Comparison of ENCODE assay signal across 8 cellular contexts in genomic region chr10:5888352-5888751, GRCh38. TPM values are rescaled to one million over a fixed set of nuclear protein-coding genes. Genes with fewer than 3 reads are reported as not detected.
A peak's percentile ranks its signal among the peaks of the same experiment; 100 is the strongest.
DNase-seq lines count a peak whose midpoint lies in the region; ATAC-seq, FAIRE-seq and TF ChIP-seq lines count a peak whose summit lies in the region.

No MANE protein-coding gene starts in this region.

- no peak overlapping the region for H4K5ac ChIP-seq in H1 (ENCODE audit: insufficient read length, low read depth, low read length)

- H3K23me2 ChIP-seq in H1 (ENCODE audit: low read depth, low read length): peaks cover 13% of the 10 kb centered on the region

- H3K4me3 ChIP-seq in NT2/D1 (ENCODE audit: insufficient read length, low read depth) (peak overlapping the region; percentile 84), H1 (ENCODE audit: extremely low read depth in 1 of 4, insufficient read depth in 2 of 4, low read depth in 3 of 4, low read length in 4 of 4) (peak overlapping the region; percentile 64 to 98 (median 72))

- H3K4me3 Mint-ChIP-seq in nephron progenitor cell: peak overlapping the region; percentile 98

- H4K20me1 ChIP-seq in H1 (replicated peaks in 1 of 2; ENCODE audit: control insufficient read depth in 1 of 2, insufficient read depth in 2 of 2, low read length in 2 of 2): peaks cover 9 to 17% of the 10 kb centered on the region in 2 experiments

- ATAC-seq in HG02798 (IDR thresholded peaks at IDR 0.05; ENCODE audit: poor library complexity, unreplicated experiment) (no peak), HG02981 (IDR thresholded peaks at IDR 0.05; ENCODE audit: unreplicated experiment) (no peak), HG02884 (IDR thresholded peaks at IDR 0.05; ENCODE audit: unreplicated experiment) (no peak)

- H2AK5ac ChIP-seq in H1 (ENCODE audit: low read depth, low read length): no peak overlapping the region

- H3K4me2 ChIP-seq in H1 (ENCODE audit: insufficient read depth in 1 of 2, low read depth in 2 of 2, low read length in 2 of 2): peak overlapping the region; percentile 96 to 100

- H3K9ac ChIP-seq in NT2/D1 (ENCODE audit: insufficient read length, low read depth) (peak overlapping the region; percentile 87), H1 (replicated peaks in 1 of 4; ENCODE audit: extremely low read depth in 1 of 4, low read depth in 3 of 4, low read length in 3 of 4) (peak overlapping the region in 2 of 4 experiments; percentile 16 to 78; a peak in 4 of 7 replicates)

- no peak overlapping the region for H3K18ac ChIP-seq in H1 (ENCODE audit: extremely low read depth, low read length)

- no peak overlapping the region for H4K91ac ChIP-seq in H1 (replicated peaks; ENCODE audit: insufficient read length, low read length)

- no peak overlapping the region for H3K14ac ChIP-seq in H1 (ENCODE audit: insufficient read length)

- H2BK12ac ChIP-seq in H1 (ENCODE audit: low read depth, low read length): no peak overlapping the region

- peaks cover 37% of the 10 kb centered on the region for H3K36me3 Mint-ChIP-seq in nephron progenitor cell (ENCODE audit: low read depth)

- H3K27me3 ChIP-seq in NT2/D1 (ENCODE audit: insufficient read depth, insufficient read length): no peaks in the 10 kb centered on the region
- no peaks in the 10 kb centered on the region for H3K27me3 ChIP-seq in H1 (replicated peaks in 1 of 4; ENCODE audit: control insufficient read depth in 3 of 4, extremely low read depth in 1 of 4, insufficient read depth in 3 of 4, low read length in 3 of 4)

- no peak for TF ChIP-seq RAD21 in H1 (IDR thresholded peaks at IDR 0.05 in 1 of 2, conservative IDR thresholded peaks at IDR 0.05 in 1 of 2; ENCODE audit: low read depth in 2 of 2, low read length in 2 of 2)

- TF ChIP-seq EP300 in H1 (IDR thresholded peaks at IDR 0.05; ENCODE audit: borderline replicate concordance in 1 of 2, low read depth in 2 of 2, low read length in 2 of 2): no peak

- H3K4me1 ChIP-seq in NT2/D1 (ENCODE audit: insufficient read depth, insufficient read length) (no peaks in the 10 kb centered on the region), H1 (replicated peaks in 1 of 4; ENCODE audit: control insufficient read depth in 3 of 4, insufficient read depth in 4 of 4, low read length in 3 of 4) (peaks cover 5 to 14% (median 5%) of the 10 kb centered on the region in 4 experiments; a peak in 6 of 7 replicates)

- WGBS in H1 (ENCODE audit: extremely low coverage in 1 of 2, insufficient coverage in 1 of 2, insufficient read length in 1 of 2, insufficient replicate concordance in 2 of 2, low coverage in 1 of 2, low lambda C conversion rate in 2 of 2, missing lambda C conversion rate in 1 of 2), 2 experiments: 64% methylated on average over 10 of the region's 10 CpGs; no CpG with 5 or more reads in 1 of the 2 experiments

- no peaks in the 10 kb centered on the region for H3K9me3 Mint-ChIP-seq in nephron progenitor cell

- peaks cover 50% of the 10 kb centered on the region for H3K36me3 ChIP-seq in NT2/D1 (ENCODE audit: insufficient read depth, insufficient read length, low read length)
- peaks cover 5 to 37% (median 12%) of the 10 kb centered on the region in 4 experiments; a peak in 5 of 8 replicates for H3K36me3 ChIP-seq in H1 (ENCODE audit: control insufficient read depth in 2 of 4, insufficient read depth in 4 of 4, low read length in 3 of 4)

- H3K4me1 Mint-ChIP-seq in nephron progenitor cell: peaks cover 47% of the 10 kb centered on the region

- H2BK5ac ChIP-seq in H1 (ENCODE audit: low read depth, low read length): no peak overlapping the region

- no peak overlapping the region for H3K27ac ChIP-seq in H1 (ENCODE audit: low read depth, low read length)

- H3K9me3 ChIP-seq in NT2/D1 (ENCODE audit: insufficient read depth, low read length) (no peaks in the 10 kb centered on the region), H1 (ENCODE audit: insufficient read depth in 2 of 2, low read depth in 1 of 2, low read length in 1 of 2) (no peaks in the 10 kb centered on the region)

- POLR2A ChIA-PET in H1 (lab: Charles Lee; ENCODE audit: partially characterized antibody): interaction anchor here (0.8 to 4.4 kb wide), 11 partner anchors 9 to 209 kb away, joined by 3 to 21 read pairs (median 8); partner anchors contain the start of gene GDI2

- CTCF ChIA-PET in H1 (lab: Charles Lee; ENCODE audit: partially characterized antibody): interaction anchor here (4.2 kb wide), 1 partner anchor 15 kb away, joined by 25 read pairs; no protein-coding TSS in a partner anchor

- TF ChIP-seq POLR2A in H1 (IDR thresholded peaks at IDR 0.05; ENCODE audit: control extremely low read depth in 1 of 2, low read depth in 2 of 2, low read length in 2 of 2): no peak

- no peak overlapping the region for H4K8ac ChIP-seq in H1 (ENCODE audit: extremely low read depth, insufficient read depth, low read length)

- H2BK15ac ChIP-seq in H1 (ENCODE audit: low read length): no peak overlapping the region

- DNase-seq in GF-D8 (lab: John Stamatoyannopoulos, UW) (peak; percentile 13), NT2/D1 (ENCODE audit: low read depth, low spot score) (no peak), H1 (ENCODE audit: low read depth in 1 of 2, low spot score in 2 of 2) (no peak), nephron progenitor cell (no peak)
- DNase-seq in activated CD4-positive, alpha-beta T cell treated with anti-CD3 and anti-CD28 coated beads for 4 hours: no peak

- no peak overlapping the region for H3K27ac Mint-ChIP-seq in nephron progenitor cell

- no peak overlapping the region for H2AFZ ChIP-seq in H1 (ENCODE audit: low read length)

- H3K56ac ChIP-seq in H1 (replicated peaks; ENCODE audit: insufficient read length, low read depth, low read length): no peak overlapping the region

- H3K4ac ChIP-seq in H1 (replicated peaks; ENCODE audit: insufficient read length, low read depth, low read length): no peak overlapping the region

- no peak overlapping the region for H2BK120ac ChIP-seq in H1 (replicated peaks; ENCODE audit: low read depth, low read length)

- no peaks in the 10 kb centered on the region for H3K27me3 Mint-ChIP-seq in nephron progenitor cell (ENCODE audit: low read depth, poor library complexity)

- no peak overlapping the region for H3K23ac ChIP-seq in H1 (ENCODE audit: insufficient read length)

- H3K79me1 ChIP-seq in H1 (ENCODE audit: low read depth, low read length): peaks cover 21% of the 10 kb centered on the region

- no peak for TF ChIP-seq CTCF in H1 (IDR thresholded peaks at IDR 0.05; ENCODE audit: control extremely low read depth in 1 of 3, insufficient read depth in 1 of 3, low read depth in 1 of 3, low read length in 3 of 3)
- TF ChIP-seq CTCF in nephron progenitor cell (IDR thresholded peaks at IDR 0.05): no peak

- no peak overlapping the region for H2BK20ac ChIP-seq in H1 (ENCODE audit: low read length)

- H3K79me2 ChIP-seq in H1 (ENCODE audit: control insufficient read depth in 1 of 2, insufficient read depth in 2 of 2, low read length in 2 of 2): peaks cover 8 to 42% of the 10 kb centered on the region in 2 experiments

- FAIRE-seq in H1 (lab: Jason Lieb, UNC): no peak

TF ChIP-seq in H1, 55 proteins besides CTCF, POLR2A, EP300 and RAD21 (continues in another document):
- TF ChIP-seq ASH2L (IDR thresholded peaks at IDR 0.05; ENCODE audit: low read length) (no peak), POLR2AphosphoS5 (IDR thresholded peaks at IDR 0.05; ENCODE audit: low read depth, low read length) (no peak), CHD2 (IDR thresholded peaks at IDR 0.05; ENCODE audit: low read length) (no peak), NANOG (IDR thresholded peaks at IDR 0.05; ENCODE audit: insufficient read depth, low read depth, low read length, poor library complexity, severe bottlenecking) (no peak), TAF7 (optimal IDR thresholded peaks at IDR 0.05; ENCODE audit: borderline replicate concordance, low read depth, low read length) (no peak), TEAD4 (IDR thresholded peaks at IDR 0.05; ENCODE audit: low read depth, low read length) (no peak), RXRA (IDR thresholded peaks at IDR 0.05; ENCODE audit: insufficient read depth, low read depth, low read length) (no peak), YY1 (IDR thresholded peaks at IDR 0.05; ENCODE audit: low read depth, low read length) (no peak), HDAC6 (IDR thresholded peaks at IDR 0.05; ENCODE audit: low read depth, low read length) (no peak), SP1 (IDR thresholded peaks at IDR 0.05; ENCODE audit: low read depth, low read length) (no peak)

RNA-seq across cellular contexts. Expression of gene ANKRD16, which starts 1.3 kb away (rescaled TPM):
- total RNA-seq in H1 (2021; fragmentation: NEBNext Ultra II Directional; extraction: Animal tissue kit (Norgen Biotek cat#: 25700)): 7.7 and 8.2 TPM in 2 replicates
- 12.7 and 14.2 TPM in 2 replicates for polyA plus RNA-seq in H1 (2011; rRNA removed)
- polyA plus RNA-seq in H1 (2011; cell fraction: cytosol; rRNA removed): 12.0 TPM
- polyA plus RNA-seq in H1 (2011; cell fraction: nucleus; rRNA removed): 29.1 TPM
- 4.8 to 9.1 TPM (median 8.1 TPM) in 4 replicates for polyA plus RNA-seq in H1 (2012, experiment 1 of 2)
- 4.8 TPM for polyA plus RNA-seq in H1 (2012, experiment 2 of 2)
- 5.5 TPM for polyA plus RNA-seq in H1 (2013, experiment 1 of 2)
- polyA plus RNA-seq in H1 (2013, experiment 2 of 2): 5.1 TPM
- polyA minus RNA-seq in H1 (2011; rRNA and poly(A)+ RNA removed): 19.9 and 35.7 TPM in 2 replicates
- 10.9 TPM for polyA minus RNA-seq in H1 (2011; cell fraction: cytosol; rRNA and poly(A)+ RNA removed)
- 28.6 TPM for polyA minus RNA-seq in H1 (2011; cell fraction: nucleus; rRNA and poly(A)+ RNA removed)

RNA-seq across cellular contexts. Expression of gene FBH1, which starts 1.7 kb away (rescaled TPM):
- 49.0 and 51.8 TPM in 2 replicates for total RNA-seq in H1 (2021; fragmentation: NEBNext Ultra II Directional; extraction: Animal tissue kit (Norgen Biotek cat#: 25700))
- 31.1 and 42.2 TPM in 2 replicates for polyA plus RNA-seq in H1 (2011; rRNA removed)
- polyA plus RNA-seq in H1 (2011; cell fraction: cytosol; rRNA removed): 40.1 TPM
- polyA plus RNA-seq in H1 (2011; cell fraction: nucleus; rRNA removed): 131 TPM
- 34.3 to 44.6 TPM (median 42.2 TPM) in 4 replicates for polyA plus RNA-seq in H1 (2012, experiment 1 of 2)
- 10.6 TPM for polyA plus RNA-seq in H1 (2012, experiment 2 of 2)
- polyA plus RNA-seq in H1 (2013, experiment 1 of 2): 23.4 TPM
- 22.8 TPM for polyA plus RNA-seq in H1 (2013, experiment 2 of 2)
- 125 TPM in 2 replicates for polyA minus RNA-seq in H1 (2011; rRNA and poly(A)+ RNA removed)
- 54.8 TPM for polyA minus RNA-seq in H1 (2011; cell fraction: cytosol; rRNA and poly(A)+ RNA removed)
- 104 TPM for polyA minus RNA-seq in H1 (2011; cell fraction: nucleus; rRNA and poly(A)+ RNA removed)
